17 cellular contexts compared by ENCODE assay signal in the genomic region with DNA sequence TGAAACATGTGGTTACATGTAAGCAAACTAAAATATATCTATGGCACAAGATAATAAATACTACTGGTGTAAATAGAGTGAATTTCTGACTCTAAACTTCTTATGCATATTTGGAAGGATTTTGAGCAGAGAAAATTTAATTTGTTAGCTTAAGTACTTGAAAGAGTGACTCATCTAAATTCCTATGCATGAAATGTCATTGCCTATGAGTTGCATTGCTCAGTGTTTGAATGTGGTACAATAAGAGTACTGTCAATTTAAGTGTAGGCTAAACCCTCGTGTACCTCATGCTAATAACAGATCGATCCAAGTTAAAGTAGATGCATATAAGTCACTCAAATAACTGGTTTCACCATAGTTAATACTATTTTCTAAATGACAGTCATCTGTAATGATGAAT. TPM values are rescaled to one million over a fixed set of nuclear protein-coding genes. Genes with fewer than 3 reads are reported as not detected.
DNase-seq lines count a peak whose midpoint lies in the region; ATAC-seq and TF ChIP-seq lines count a peak whose summit lies in the region.
"Had no signal": no experiment of that assay in that cellular context is flagged by ENCODE, and none has a peak within 500 bp of the region (broad histone marks: within the 10 kb centered on the region; RNA-seq: fewer than 3 reads in every experiment).

No MANE protein-coding gene starts in this region.

- H3K27me3 ChIP-seq in A673 (replicated peaks; ENCODE audit: insufficient read depth, low read depth, low read length, poor library complexity): no peaks in the 10 kb centered on the region
- H3K27me3 ChIP-seq in HCT116 (ENCODE audit: insufficient read depth, low read length): no peaks in the 10 kb centered on the region
- H3K27me3 ChIP-seq in sigmoid colon: no peaks in the 10 kb centered on the region
- H3K27me3 ChIP-seq in MM.1S (replicated peaks; ENCODE audit: insufficient read depth, low read length): no peaks in the 10 kb centered on the region
- no peaks in the 10 kb centered on the region for H3K27me3 ChIP-seq in endodermal cell (ENCODE audit: control insufficient read depth, insufficient read depth, low read length, poor library complexity, severe bottlenecking)
- H3K27me3 ChIP-seq: BLaER1, heart right ventricle, upper lobe of left lung had no signal

- H3K9me3 Mint-ChIP-seq in endodermal cell: no peaks in the 10 kb centered on the region
- H3K9me3 Mint-ChIP-seq: activated naive CD4-positive, alpha-beta T cell treated with anti-CD3 and anti-CD28 coated beads, Interleukin-2, amount 50 U/mL, for 72 hours; dendritic cell treated with granulocyte-macrophage colony-stimulating factor and Interleukin-4, amounts not matched to agents 40 ng/mL and 50 ng/mL, for 4 days had no signal

- H3K4me1 ChIP-seq in A673 (ENCODE audit: insufficient read depth, low read length, poor library complexity, severe bottlenecking) (peaks cover 9% of the 10 kb centered on the region), HCT116 (ENCODE audit: control insufficient read depth in 1 of 2, insufficient read depth in 2 of 2, low read length in 2 of 2) (no peaks in the 10 kb centered on the region), sigmoid colon (no peaks in the 10 kb centered on the region), MM.1S (ENCODE audit: low read length) (no peaks in the 10 kb centered on the region), endodermal cell (ENCODE audit: control insufficient read depth, insufficient read depth, low read length) (no peaks in the 10 kb centered on the region)
- H3K4me1 ChIP-seq: BLaER1, upper lobe of left lung had no signal

- ATAC-seq in HCT116: no peak
- no peak for ATAC-seq in GM18873 (IDR thresholded peaks at IDR 0.05; ENCODE audit: low FRiP score, unreplicated experiment)
- ATAC-seq: activated naive CD4-positive, alpha-beta T cell treated with anti-CD3 and anti-CD28 coated beads, Interleukin-2, amount 50 U/mL, for 72 hours; heart right ventricle had no signal

- TF ChIP-seq EP300 in sigmoid colon (IDR thresholded peaks at IDR 0.05): no peak

- no peak overlapping the region for H3K4me3 ChIP-seq in A673 (ENCODE audit: low read depth, low read length, poor library complexity, severe bottlenecking)
- H3K4me3 ChIP-seq in HCT116 (replicated peaks in 1 of 2; ENCODE audit: low read depth in 1 of 2, low read length in 2 of 2): no peak overlapping the region
- H3K4me3 ChIP-seq in sigmoid colon: no peak overlapping the region
- no peak overlapping the region for H3K4me3 ChIP-seq in MM.1S (ENCODE audit: low read length)
- H3K4me3 ChIP-seq in endodermal cell (ENCODE audit: low read length): no peak overlapping the region
- H3K4me3 ChIP-seq: BLaER1, heart right ventricle, upper lobe of left lung had no signal

- CTCF ChIA-PET in A673 (lab: Charles Lee): no interaction called here
- CTCF ChIA-PET in HCT116 (lab: Charles Lee): no interaction called here

- H3K9ac ChIP-seq in HCT116 (ENCODE audit: low read length) (no peak overlapping the region), MM.1S (ENCODE audit: low read length) (no peak overlapping the region), endodermal cell (ENCODE audit: extremely low read depth, low read length, poor library complexity, severe bottlenecking) (no peak overlapping the region)
- H3K9ac ChIP-seq: BLaER1 had no signal

- no peak overlapping the region for H3K4me3 Mint-ChIP-seq in endodermal cell
- H3K4me3 Mint-ChIP-seq: dendritic cell treated with granulocyte-macrophage colony-stimulating factor and Interleukin-4, amounts not matched to agents 40 ng/mL and 50 ng/mL, for 4 days had no signal

- no peaks in the 10 kb centered on the region for H4K20me1 ChIP-seq in HCT116 (ENCODE audit: insufficient read depth)
- no peaks in the 10 kb centered on the region for H4K20me1 ChIP-seq in MM.1S (ENCODE audit: insufficient read depth, low read length)
- H4K20me1 ChIP-seq: BLaER1 had no signal

- DNase-seq in A673 (ENCODE audit: low spot score) (peak; percentile 75), HCT116 (ENCODE audit: low read depth, low spot score) (peak; percentile 13), amniotic stem cell (lab: John Stamatoyannopoulos, UW) (peak; percentile 50), foreskin melanocyte (peak; percentile 71), sigmoid colon (no peak), MM.1S (no peak), endodermal cell (no peak)
- DNase-seq: heart right ventricle, KBM-7, NCI-H187 treated with DMSO at 0.1 percent for 48 hours, NCI-H82, SIG-M5, upper lobe of left lung had no signal

- BruUV-seq in A673 (replicated peaks; lab: Mats Ljungman, UMichigan) (no TSS peak), HCT116 (replicated peaks; lab: Mats Ljungman, UMichigan) (no TSS peak)

- H2AFZ ChIP-seq in HCT116 (ENCODE audit: low read depth, low read length, poor library complexity, severe bottlenecking) (no peak overlapping the region), MM.1S (ENCODE audit: low read length) (no peak overlapping the region)

- no peaks in the 10 kb centered on the region for H3K36me3 ChIP-seq in A673 (ENCODE audit: insufficient read depth, low read length, poor library complexity, severe bottlenecking)
- no peaks in the 10 kb centered on the region for H3K36me3 ChIP-seq in HCT116 (ENCODE audit: control insufficient read depth in 1 of 2, insufficient read depth in 2 of 2, low read length in 2 of 2)
- no peaks in the 10 kb centered on the region for H3K36me3 ChIP-seq in sigmoid colon
- H3K36me3 ChIP-seq in MM.1S (replicated peaks; ENCODE audit: insufficient read depth, low read length): no peaks in the 10 kb centered on the region
- H3K36me3 ChIP-seq in endodermal cell (ENCODE audit: control insufficient read depth, insufficient read depth, low read length): no peaks in the 10 kb centered on the region
- H3K36me3 ChIP-seq: BLaER1, heart right ventricle, upper lobe of left lung had no signal

- H3K9me3 ChIP-seq in A673 (ENCODE audit: low read depth, low read length, poor library complexity, severe bottlenecking): no peaks in the 10 kb centered on the region
- no peaks in the 10 kb centered on the region for H3K9me3 ChIP-seq in HCT116 (ENCODE audit: control insufficient read depth in 1 of 2, insufficient read depth in 1 of 2, low read depth in 1 of 2, low read length in 2 of 2)
- H3K9me3 ChIP-seq in sigmoid colon: no peaks in the 10 kb centered on the region
- H3K9me3 ChIP-seq in MM.1S (replicated peaks; ENCODE audit: insufficient read depth, low read length): no peaks in the 10 kb centered on the region
- no peaks in the 10 kb centered on the region for H3K9me3 ChIP-seq in endodermal cell (ENCODE audit: control insufficient read depth, low read length)
- H3K9me3 ChIP-seq: BLaER1, heart right ventricle, upper lobe of left lung had no signal

- intact Hi-C loops in A673 (cut with micrococcal nuclease; ENCODE audit: unreplicated experiment) (no loop called here), HCT116 (cut with micrococcal nuclease) (no loop called here), sigmoid colon (cut with DNase I) (no loop called here)

- H3K4me1 Mint-ChIP-seq in endodermal cell: no peaks in the 10 kb centered on the region

- TF ChIP-seq CTCF in A673 (conservative IDR thresholded peaks at IDR 0.05; ENCODE audit: low read depth, low read length) (no peak), HCT116 (IDR thresholded peaks at IDR 0.05 in 2 of 3, conservative IDR thresholded peaks at IDR 0.05 in 1 of 3; ENCODE audit: borderline replicate concordance in 1 of 3, insufficient read depth in 1 of 3, low read depth in 2 of 3, low read length in 2 of 3) (no peak), sigmoid colon (IDR thresholded peaks at IDR 0.05) (no peak), MM.1S (IDR thresholded peaks at IDR 0.05; ENCODE audit: low read length) (no peak), endodermal cell (conservative IDR thresholded peaks at IDR 0.05) (no peak)

- TF ChIP-seq RAD21 in HCT116 (IDR thresholded peaks at IDR 0.05; ENCODE audit: low read depth): no peak

- no peak overlapping the region for H3K27ac Mint-ChIP-seq in endodermal cell
- H3K27ac Mint-ChIP-seq: activated naive CD4-positive, alpha-beta T cell treated with anti-CD3 and anti-CD28 coated beads, Interleukin-2, amount 50 U/mL, for 72 hours; dendritic cell treated with granulocyte-macrophage colony-stimulating factor and Interleukin-4, amounts not matched to agents 40 ng/mL and 50 ng/mL, for 4 days had no signal

- POLR2A ChIA-PET in A673 (lab: Charles Lee; ENCODE audit: low non-redundant PET) (no interaction called here), HCT116 (lab: Charles Lee) (no interaction called here)

- WGBS in sigmoid colon, 2 donors: 58 to 71% methylated on average over 2 of the region's 2 CpGs
- 84% methylated on average over 2 of the region's 2 CpGs; no CpG with 5 or more reads in 1 of the 2 experiments for WGBS in endodermal cell (ENCODE audit: insufficient coverage in 1 of 2, insufficient read length in 1 of 2), 2 experiments

- TF ChIP-seq POLR2A in HCT116 (IDR thresholded peaks at IDR 0.05; ENCODE audit: borderline replicate concordance, extremely low read depth, insufficient read depth, insufficient read length) (no peak), sigmoid colon (IDR thresholded peaks at IDR 0.05) (no peak)

- no peaks in the 10 kb centered on the region for H3K36me3 Mint-ChIP-seq in endodermal cell (ENCODE audit: low read depth)
- H3K36me3 Mint-ChIP-seq: activated naive CD4-positive, alpha-beta T cell treated with anti-CD3 and anti-CD28 coated beads, Interleukin-2, amount 50 U/mL, for 72 hours had no signal

- no peaks in the 10 kb centered on the region for H3K9me2 ChIP-seq in HCT116 (ENCODE audit: insufficient read depth)
- no peaks in the 10 kb centered on the region for H3K9me2 ChIP-seq in MM.1S (replicated peaks; ENCODE audit: insufficient read depth, low read length)

- H3K27me3 Mint-ChIP-seq in endodermal cell (ENCODE audit: insufficient read depth): no peaks in the 10 kb centered on the region
- H3K27me3 Mint-ChIP-seq: dendritic cell treated with granulocyte-macrophage colony-stimulating factor and Interleukin-4, amounts not matched to agents 40 ng/mL and 50 ng/mL, for 4 days had no signal

- RAD21 ChIA-PET in HCT116 (lab: Charles Lee; ENCODE audit: low non-redundant PET in 1 of 2, low total read pairs in 2 of 2, uncharacterized antibody in 2 of 2, unreplicated experiment in 2 of 2): no interaction called here

- H3K27ac ChIP-seq in A673 (ENCODE audit: low read depth, low read length, poor library complexity, severe bottlenecking) (no peak overlapping the region), HCT116 (ENCODE audit: low read depth, low read length) (no peak overlapping the region), sigmoid colon (no peak overlapping the region), MM.1S (ENCODE audit: low read length) (no peak overlapping the region), endodermal cell (ENCODE audit: low read depth, low read length) (no peak overlapping the region)
- H3K27ac ChIP-seq: BLaER1, heart right ventricle, upper lobe of left lung had no signal

- H3K79me2 ChIP-seq in HCT116 (ENCODE audit: insufficient read depth, low read length) (no peaks in the 10 kb centered on the region), MM.1S (ENCODE audit: low read length) (no peaks in the 10 kb centered on the region)

- no peaks in the 10 kb centered on the region for H3F3A ChIP-seq in MM.1S (ENCODE audit: insufficient read depth, low read length)

- H3K4me2 ChIP-seq in HCT116 (ENCODE audit: low read length): no peak overlapping the region
- no peak overlapping the region for H3K4me2 ChIP-seq in MM.1S (ENCODE audit: low read depth, low read length)
- H3K4me2 ChIP-seq: BLaER1 had no signal

RNA-seq across cellular contexts. Expression of gene CARD18, which starts 5.3 kb away (rescaled TPM):
- total RNA-seq in A673 (2021) (not detected in 2 replicates), HCT116 (2021; ENCODE audit: unreplicated experiment) (not detected), sigmoid colon (not detected), endodermal cell (not detected)
- not detected in 2 replicates for polyA plus RNA-seq in HCT116 (2012)
- polyA plus RNA-seq in sigmoid colon: not detected
- polyA plus RNA-seq in endodermal cell (2013, experiment 1 of 2): not detected
- not detected for polyA plus RNA-seq in endodermal cell (2013, experiment 2 of 2)
- total RNA-seq: activated naive CD4-positive, alpha-beta T cell treated with anti-CD3 and anti-CD28 coated beads, Interleukin-2, amount 50 U/mL, for 72 hours; upper lobe of left lung had no signal

Comparison
In these comparisons a context has a peak if more than half of its experiments do, and no peak if none do; other contexts are left out.
1. DNase-seq: peak in A673 (single experiment), HCT116 (single experiment), amniotic stem cell (single experiment) and foreskin melanocyte (single experiment); none in sigmoid colon (single experiment), MM.1S (single experiment) and endodermal cell (single experiment).